8 cellular contexts compared by ENCODE assay signal in the genomic region with DNA sequence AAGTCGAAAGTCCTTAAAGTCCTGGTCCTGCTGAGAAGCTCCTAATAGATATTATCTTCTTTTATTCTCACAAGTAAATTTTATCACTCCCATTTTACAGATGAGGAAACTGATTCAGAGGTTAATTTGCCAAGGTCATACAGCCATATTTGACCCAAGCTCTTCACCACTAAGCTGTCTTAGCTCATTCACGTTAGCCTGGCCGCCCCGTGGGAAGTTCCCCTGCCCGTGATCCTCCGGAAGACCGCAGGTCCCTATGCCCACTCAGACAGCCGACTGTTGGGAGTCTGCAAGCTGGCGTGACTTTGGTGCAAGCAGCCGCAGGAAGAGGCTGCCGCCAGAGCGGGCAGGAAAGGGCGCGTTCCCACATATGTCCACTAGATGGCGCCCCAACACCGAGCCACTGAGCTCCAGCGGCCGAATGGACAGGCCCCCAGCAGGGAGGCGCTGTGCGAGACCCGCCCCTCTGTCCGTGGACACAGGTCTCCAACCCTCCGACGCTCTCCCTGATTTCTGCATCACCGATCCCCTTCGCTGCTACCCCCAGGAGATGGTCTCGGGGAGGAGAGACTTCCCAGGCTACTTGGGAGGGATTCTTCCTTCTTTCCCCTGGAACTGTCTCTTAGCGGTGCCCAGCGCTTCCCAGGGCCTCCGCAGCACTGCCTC. TPM values are rescaled to one million over a fixed set of nuclear protein-coding genes. Genes with fewer than 3 reads are reported as not detected.
A peak's percentile ranks its signal among the peaks of the same experiment; 100 is the strongest.
DNase-seq lines count a peak whose midpoint lies in the region; ATAC-seq and TF ChIP-seq lines count a peak whose summit lies in the region.

No MANE protein-coding gene starts in this region.

- intact Hi-C loops in left colon (cut with DNase I, micrococcal nuclease) = loop anchor here in 1 of 2 donors (5.0 kb wide), 1 partner anchor 270 kb away; no protein-coding TSS in a partner anchor

- H3K4me3 ChIP-seq in choroid plexus epithelial cell (ENCODE audit: low read depth, low read length) = peak overlapping the region; percentile 52

- DNase-seq in AG08395 (ENCODE audit: low spot score) (peak; percentile 87), NCI-H345 treated with DMSO at 0.1 percent for 48 hours (lab: John Stamatoyannopoulos, UW; ENCODE audit: unreplicated experiment) (peak; percentile 70), choroid plexus epithelial cell (ENCODE audit: low read depth) (peak; percentile 79), left colon (peak; percentile 77 to 90)
- peak; percentile 74 to 87 for DNase-seq in activated CD4-positive, alpha-beta T cell treated with anti-CD3 and anti-CD28 coated beads for 4 hours
- peak; percentile 60 to 83 (median 80) for DNase-seq in stimulated activated CD4-positive, alpha-beta T cell treated with anti-CD3 and anti-CD28 coated beads, Interleukin-1b, Interleukin-23, amount 100 ng/mL, for 24 hours (ENCODE audit: low read depth in 4 of 4, low spot score in 1 of 4)

- peak; percentile 86 for ATAC-seq in GM18520 (IDR thresholded peaks at IDR 0.05; ENCODE audit: unreplicated experiment)
- ATAC-seq in HG03066 (IDR thresholded peaks at IDR 0.05; ENCODE audit: low read depth, unreplicated experiment) = peak; percentile 90
- peak; percentile 87 for ATAC-seq in left colon

- TF ChIP-seq CTCF in choroid plexus epithelial cell (conservative IDR thresholded peaks at IDR 0.05; ENCODE audit: low read depth, low read length) = peak; percentile 90

RNA-seq across cellular contexts. Expression of a gene that starts 10.0 kb away (rescaled TPM):
- total RNA-seq in left colon = 1 to 10 TPM; 5.3 to 7.1 TPM

RNA-seq across cellular contexts. Expression of a gene that starts 40.8 kb away (rescaled TPM):
- 10 to 100 TPM; 15.0 to 19.2 TPM for total RNA-seq in left colon

RNA-seq across cellular contexts. Expression of a gene that starts 55.2 kb away (rescaled TPM):
- total RNA-seq in left colon = 1 to 10 TPM; 2.9 to 3.5 TPM

RNA-seq across cellular contexts. Expression of a gene that starts 55.4 kb away (rescaled TPM):
- total RNA-seq in left colon = 10 to 100 TPM; 37.8 to 40.5 TPM

Comparison
In these comparisons a context has a peak if more than half of its experiments do, and no peak if none do; other contexts are left out.
1. Peak in every context shown above with its lines: DNase-seq, ATAC-seq and H3K4me3 ChIP-seq.